1 cellular context compared by ENCODE assay signal in the genomic region with DNA sequence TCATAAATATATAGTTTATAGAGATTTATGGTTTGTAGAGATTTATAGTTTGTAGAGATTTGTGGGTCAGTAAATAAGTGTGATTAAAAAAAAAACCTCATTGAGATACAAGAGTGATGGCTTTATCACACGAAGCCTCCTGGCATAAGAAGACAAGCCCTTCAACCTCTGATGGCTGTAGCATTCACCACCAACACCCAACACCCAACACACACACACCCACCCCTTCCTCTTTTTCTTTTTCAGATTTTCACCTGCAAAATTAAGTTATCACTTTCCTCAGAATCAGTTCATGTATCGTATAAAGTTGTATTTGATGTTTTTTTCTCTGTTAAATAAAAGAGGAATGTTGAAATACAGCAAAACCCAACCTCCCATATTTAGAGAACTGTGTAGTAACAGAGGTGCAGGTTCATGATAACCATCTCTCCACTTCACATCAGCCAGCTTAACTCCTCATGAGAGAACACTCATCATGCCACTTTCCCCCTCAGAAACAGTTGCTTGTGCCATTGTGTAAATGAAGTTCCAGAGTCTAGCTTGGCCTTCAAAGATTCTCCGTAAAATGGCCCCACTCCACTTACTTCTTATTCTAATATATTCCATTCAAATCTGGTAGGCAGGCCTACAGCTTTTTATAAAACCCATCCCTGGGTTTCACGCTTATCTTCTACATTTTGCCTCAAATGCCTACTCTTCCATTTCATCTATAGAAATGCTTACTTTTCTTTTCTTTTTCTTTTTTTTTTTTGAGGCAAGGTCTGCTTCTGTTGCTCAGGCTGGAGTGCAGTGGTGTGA.
TF ChIP-seq lines count a peak whose summit lies in the region.

No MANE protein-coding gene starts in this region.

TF ChIP-seq in SK-N-SH treated with all-trans-retinoic acid at 6 μM for 48 hours, 23 proteins besides CTCF, POLR2A, EP300 and RAD21 (continued from another document):
- TF ChIP-seq, protein P1, sequence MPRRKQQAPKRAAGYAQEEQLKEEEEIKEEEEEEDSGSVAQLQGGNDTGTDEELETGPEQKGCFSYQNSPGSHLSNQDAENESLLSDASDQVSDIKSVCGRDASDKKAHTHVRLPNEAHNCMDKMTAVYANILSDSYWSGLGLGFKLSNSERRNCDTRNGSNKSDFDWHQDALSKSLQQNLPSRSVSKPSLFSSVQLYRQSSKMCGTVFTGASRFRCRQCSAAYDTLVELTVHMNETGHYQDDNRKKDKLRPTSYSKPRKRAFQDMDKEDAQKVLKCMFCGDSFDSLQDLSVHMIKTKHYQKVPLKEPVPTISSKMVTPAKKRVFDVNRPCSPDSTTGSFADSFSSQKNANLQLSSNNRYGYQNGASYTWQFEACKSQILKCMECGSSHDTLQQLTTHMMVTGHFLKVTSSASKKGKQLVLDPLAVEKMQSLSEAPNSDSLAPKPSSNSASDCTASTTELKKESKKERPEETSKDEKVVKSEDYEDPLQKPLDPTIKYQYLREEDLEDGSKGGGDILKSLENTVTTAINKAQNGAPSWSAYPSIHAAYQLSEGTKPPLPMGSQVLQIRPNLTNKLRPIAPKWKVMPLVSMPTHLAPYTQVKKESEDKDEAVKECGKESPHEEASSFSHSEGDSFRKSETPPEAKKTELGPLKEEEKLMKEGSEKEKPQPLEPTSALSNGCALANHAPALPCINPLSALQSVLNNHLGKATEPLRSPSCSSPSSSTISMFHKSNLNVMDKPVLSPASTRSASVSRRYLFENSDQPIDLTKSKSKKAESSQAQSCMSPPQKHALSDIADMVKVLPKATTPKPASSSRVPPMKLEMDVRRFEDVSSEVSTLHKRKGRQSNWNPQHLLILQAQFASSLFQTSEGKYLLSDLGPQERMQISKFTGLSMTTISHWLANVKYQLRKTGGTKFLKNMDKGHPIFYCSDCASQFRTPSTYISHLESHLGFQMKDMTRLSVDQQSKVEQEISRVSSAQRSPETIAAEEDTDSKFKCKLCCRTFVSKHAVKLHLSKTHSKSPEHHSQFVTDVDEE (CRISPR knock-in tag; IDR thresholded peaks at IDR 0.05), result no peak
- TF ChIP-seq RARB (CRISPR knock-in tag; IDR thresholded peaks at IDR 0.05) (no peak), BACH2 (CRISPR knock-in tag; IDR thresholded peaks at IDR 0.05; ENCODE audit: borderline replicate concordance) (no peak), GLIS3 (CRISPR knock-in tag; IDR thresholded peaks at IDR 0.05) (no peak), ZNF565 (CRISPR knock-in tag; conservative IDR thresholded peaks at IDR 0.05; ENCODE audit: low read depth) (no peak)
TF ChIP-seq in SK-N-SH treated with all-trans-retinoic acid at 6 μM for 48 hours: peak in this region for 0.
